ENCODE assay signal across 9 cellular contexts in the genomic region with DNA sequence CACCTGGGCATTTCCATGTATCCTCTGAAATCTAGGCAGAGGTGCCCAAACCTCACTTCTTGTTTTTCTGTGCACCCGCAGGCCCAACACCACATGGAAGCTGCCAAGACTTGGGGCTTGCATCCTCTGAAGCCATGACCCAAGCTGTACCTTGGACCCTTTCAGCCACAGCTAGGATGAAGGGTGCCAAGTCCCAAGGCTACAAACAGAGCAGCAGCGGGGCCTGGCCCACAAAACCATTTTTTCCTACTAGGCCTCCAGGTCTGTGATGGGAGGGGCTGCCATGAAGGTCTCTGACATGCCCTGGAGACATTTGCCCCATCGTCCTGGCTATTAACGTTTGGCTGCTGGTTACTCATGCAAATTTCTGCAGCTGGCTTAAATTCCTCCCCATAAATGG.
"Had no signal": no experiment of that assay in that cellular context is flagged by ENCODE, and none has a peak within 500 bp of the region (broad histone marks: within the 10 kb centered on the region; RNA-seq: fewer than 3 reads in every experiment).

No MANE protein-coding gene starts in this region.

- H3K36me3 ChIP-seq: HAP-1 had no signal

- FAIRE-seq: HTR-8/SVneo had no signal

- H3K4me2 ChIP-seq: KMS-11 had no signal

- H3K4me3 ChIP-seq: GM23248, HAP-1 had no signal

- ATAC-seq: HCT116 had no signal

- H3K27ac ChIP-seq: GM23248, KMS-11 had no signal

- H2AFZ ChIP-seq: GM23248 had no signal

- DNase-seq: GM23248, GOT3, H7, IMR-90, KBM-7 had no signal

- H3K9me3 ChIP-seq: HAP-1 had no signal

- H3K4me1 ChIP-seq: HAP-1 had no signal

- H3K9ac ChIP-seq: GM23248, KMS-11 had no signal
